Comparison of ENCODE assay signal across 2 cellular contexts in the genomic region with DNA sequence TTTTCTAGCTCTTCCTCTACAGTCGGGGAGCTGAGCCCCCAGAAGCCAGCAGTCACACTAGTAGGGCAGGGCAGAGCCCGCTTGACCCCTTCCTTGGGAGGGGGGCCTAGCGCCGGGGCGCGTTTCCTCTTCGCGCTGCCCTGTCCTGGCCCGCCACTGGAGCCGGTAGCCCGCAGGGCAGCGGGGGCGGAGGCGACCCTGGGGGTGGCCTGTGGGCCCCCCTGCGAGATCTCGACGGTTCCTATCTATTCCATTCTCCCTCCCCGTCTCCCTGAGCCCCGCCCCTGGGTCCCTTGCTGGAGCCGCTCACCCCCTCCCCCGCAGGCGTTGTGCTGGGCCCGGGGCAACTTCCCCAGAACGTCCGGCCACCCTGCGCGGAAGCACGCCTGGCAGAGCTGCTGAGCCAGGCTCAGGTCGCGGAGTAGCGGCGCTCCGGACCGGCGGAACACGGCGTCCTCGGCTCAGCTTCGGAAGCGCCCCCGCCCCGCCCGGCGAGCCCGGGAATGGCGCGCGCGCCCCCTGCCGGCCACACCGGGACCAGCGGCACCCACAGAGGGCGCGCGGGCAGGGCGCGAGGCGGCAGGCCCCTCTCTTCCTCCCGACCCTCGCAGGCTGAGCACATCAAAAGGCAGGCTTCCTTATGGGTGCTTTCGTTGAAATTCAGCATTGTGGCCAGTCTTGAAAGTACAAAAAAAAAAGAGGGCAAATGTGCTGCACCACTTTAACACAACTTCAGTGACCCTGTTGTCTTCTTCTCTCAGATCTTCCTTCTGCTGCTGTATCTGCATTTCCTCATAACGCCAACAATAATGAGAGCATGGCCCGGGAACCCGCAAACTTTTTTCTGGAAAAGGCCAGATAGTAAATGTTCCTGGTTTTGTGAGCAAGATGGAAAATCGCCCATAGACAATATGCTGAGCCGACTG.
TF ChIP-seq lines count a peak whose summit lies in the region.

No MANE protein-coding gene starts in this region.

TF ChIP-seq in SK-N-SH, 30 proteins besides CTCF, POLR2A, EP300 and RAD21 (continued from another document):
- TF ChIP-seq, protein P1, sequence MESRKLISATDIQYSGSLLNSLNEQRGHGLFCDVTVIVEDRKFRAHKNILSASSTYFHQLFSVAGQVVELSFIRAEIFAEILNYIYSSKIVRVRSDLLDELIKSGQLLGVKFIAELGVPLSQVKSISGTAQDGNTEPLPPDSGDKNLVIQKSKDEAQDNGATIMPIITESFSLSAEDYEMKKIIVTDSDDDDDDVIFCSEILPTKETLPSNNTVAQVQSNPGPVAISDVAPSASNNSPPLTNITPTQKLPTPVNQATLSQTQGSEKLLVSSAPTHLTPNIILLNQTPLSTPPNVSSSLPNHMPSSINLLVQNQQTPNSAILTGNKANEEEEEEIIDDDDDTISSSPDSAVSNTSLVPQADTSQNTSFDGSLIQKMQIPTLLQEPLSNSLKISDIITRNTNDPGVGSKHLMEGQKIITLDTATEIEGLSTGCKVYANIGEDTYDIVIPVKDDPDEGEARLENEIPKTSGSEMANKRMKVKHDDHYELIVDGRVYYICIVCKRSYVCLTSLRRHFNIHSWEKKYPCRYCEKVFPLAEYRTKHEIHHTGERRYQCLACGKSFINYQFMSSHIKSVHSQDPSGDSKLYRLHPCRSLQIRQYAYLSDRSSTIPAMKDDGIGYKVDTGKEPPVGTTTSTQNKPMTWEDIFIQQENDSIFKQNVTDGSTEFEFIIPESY (IDR thresholded peaks at IDR 0.05; ENCODE audit: borderline replicate concordance, low read depth): no peak
- peak; percentile 31; the same call in 1 of the 2 replicates for TF ChIP-seq RCOR1 (IDR thresholded peaks at IDR 0.05; ENCODE audit: low read length)
- TF ChIP-seq RXRA (IDR thresholded peaks at IDR 0.05; ENCODE audit: borderline replicate concordance, low read depth): no peak

TF ChIP-seq in K562, 482 proteins besides CTCF, POLR2A, EP300 and RAD21 (continued from another document):
- TF ChIP-seq NONO (IDR thresholded peaks at IDR 0.05; ENCODE audit: low read depth in 2 of 2, low read length in 1 of 2) (peak in 1 of 2 experiments; percentile 70; a peak in 1 of 4 replicates), BRF1 (IDR thresholded peaks at IDR 0.05; ENCODE audit: borderline replicate concordance, extremely low read depth, insufficient read length) (no peak), YY1 (IDR thresholded peaks at IDR 0.05; ENCODE audit: borderline replicate concordance in 1 of 3, control insufficient read depth in 1 of 3, extremely low read depth in 1 of 3, insufficient read depth in 3 of 3, insufficient read length in 1 of 3, insufficient replicate concordance in 2 of 3, low read depth in 1 of 3, low read length in 2 of 3) (peak in 2 of 3 experiments; percentile 28), ZBTB7A (IDR thresholded peaks at IDR 0.05; ENCODE audit: borderline replicate concordance, control insufficient read depth, low read depth, low read length) (peak; percentile 62; the same call in 1 of the 2 replicates), KLF1 (tag; IDR thresholded peaks at IDR 0.05) (0 out of 2 replicates have a peak, but pooled peaks have one; percentile 36), CXXC5 (CRISPR knock-in tag; IDR thresholded peaks at IDR 0.05) (peak; percentile 56), RBFOX2 (IDR thresholded peaks at IDR 0.05; ENCODE audit: low read depth, low read length) (0 out of 2 replicates have a peak, but pooled peaks have one; percentile 25), ZNF197 (CRISPR knock-in tag; IDR thresholded peaks at IDR 0.05; ENCODE audit: low read depth) (no peak), DACH1 (IDR thresholded peaks at IDR 0.05; ENCODE audit: partially characterized antibody) (no peak), MAZ (CRISPR knock-in tag; conservative IDR thresholded peaks at IDR 0.05 in 1 of 2, IDR thresholded peaks at IDR 0.05 in 1 of 2) (peak; percentile 95 to 99), GATAD2B (IDR thresholded peaks at IDR 0.05; ENCODE audit: borderline replicate concordance) (0 out of 2 replicates have a peak, but pooled peaks have one; percentile 39), KDM4B (IDR thresholded peaks at IDR 0.05; ENCODE audit: borderline replicate concordance in 2 of 2, low read depth in 1 of 2) (no peak), SFPQ (IDR thresholded peaks at IDR 0.05; ENCODE audit: low read depth, low read length) (no peak)
- TF ChIP-seq, protein P2, sequence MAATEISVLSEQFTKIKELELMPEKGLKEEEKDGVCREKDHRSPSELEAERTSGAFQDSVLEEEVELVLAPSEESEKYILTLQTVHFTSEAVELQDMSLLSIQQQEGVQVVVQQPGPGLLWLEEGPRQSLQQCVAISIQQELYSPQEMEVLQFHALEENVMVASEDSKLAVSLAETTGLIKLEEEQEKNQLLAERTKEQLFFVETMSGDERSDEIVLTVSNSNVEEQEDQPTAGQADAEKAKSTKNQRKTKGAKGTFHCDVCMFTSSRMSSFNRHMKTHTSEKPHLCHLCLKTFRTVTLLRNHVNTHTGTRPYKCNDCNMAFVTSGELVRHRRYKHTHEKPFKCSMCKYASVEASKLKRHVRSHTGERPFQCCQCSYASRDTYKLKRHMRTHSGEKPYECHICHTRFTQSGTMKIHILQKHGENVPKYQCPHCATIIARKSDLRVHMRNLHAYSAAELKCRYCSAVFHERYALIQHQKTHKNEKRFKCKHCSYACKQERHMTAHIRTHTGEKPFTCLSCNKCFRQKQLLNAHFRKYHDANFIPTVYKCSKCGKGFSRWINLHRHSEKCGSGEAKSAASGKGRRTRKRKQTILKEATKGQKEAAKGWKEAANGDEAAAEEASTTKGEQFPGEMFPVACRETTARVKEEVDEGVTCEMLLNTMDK (IDR thresholded peaks at IDR 0.05; ENCODE audit: borderline replicate concordance, insufficient read depth, low read depth, low read length, poor library complexity, severe bottlenecking): peak; percentile 61
TF ChIP-seq in K562: peak in this region for 20.
